8 cellular contexts compared by ENCODE assay signal in genomic region chr9:40951876-40952494, GRCh38.
A peak's percentile ranks its signal among the peaks of the same experiment; 100 is the strongest.
DNase-seq lines count a peak whose midpoint lies in the region; TF ChIP-seq lines count a peak whose summit lies in the region.
"Not testable (repeated sequence)": the region's sequence is repeated elsewhere in the genome, so short reads cannot be mapped to it uniquely, and the experiment has no call there.

No MANE protein-coding gene starts in this region.

- not testable (repeated sequence) for H3K4me1 ChIP-seq in OCI-LY7 (ENCODE audit: insufficient read depth, low read length, poor library complexity, severe bottlenecking); spleen

- not testable (repeated sequence) for H3K36me3 Mint-ChIP-seq in HFFc6 (ENCODE audit: low read depth); endothelial cell (ENCODE audit: low read depth, unreplicated experiment); neural crest cell (ENCODE audit: low read depth)

- DNase-seq in HFFc6; OCI-LY7 (ENCODE audit: low spot score); neural crest cell (ENCODE audit: low read depth, low spot score): not testable (repeated sequence)
- DNase-seq in astrocyte of the spinal cord (ENCODE audit: low read depth, low spot score) (peak; percentile 80), endothelial cell (ENCODE audit: low spot score) (peak; percentile 27), spleen (peak; percentile 73)

- not testable (repeated sequence) for H3K9me2 ChIP-seq in OCI-LY7 (ENCODE audit: insufficient read depth, low read length)

- peak; percentile 46 for TF ChIP-seq CTCF in C4-2B (conservative IDR thresholded peaks at IDR 0.05)
- 0 out of 2 replicates have a peak, but pooled peaks have one; percentile 29 for TF ChIP-seq CTCF in GM12874 (IDR thresholded peaks at IDR 0.05; ENCODE audit: insufficient read depth, low read depth, low read length)
- peak; percentile 57 for TF ChIP-seq CTCF in HFFc6 (IDR thresholded peaks at IDR 0.05)
- TF ChIP-seq CTCF in OCI-LY7 (conservative IDR thresholded peaks at IDR 0.05; ENCODE audit: low read length), result peak; percentile 54; the same call in 1 of the 2 replicates
- TF ChIP-seq CTCF in astrocyte of the spinal cord (IDR thresholded peaks at IDR 0.05; ENCODE audit: low read depth, low read length), result peak; percentile 29
- peak; percentile 53 for TF ChIP-seq CTCF in endothelial cell (IDR thresholded peaks at IDR 0.05; ENCODE audit: unreplicated experiment)
- peak; percentile 31 for TF ChIP-seq CTCF in neural crest cell (conservative IDR thresholded peaks at IDR 0.05)
- not testable (repeated sequence) for TF ChIP-seq CTCF in spleen (IDR thresholded peaks at IDR 0.05 in 8 of 11, conservative IDR thresholded peaks at IDR 0.05 in 3 of 11)

- intact Hi-C loops in OCI-LY7 (cut with micrococcal nuclease; ENCODE audit: unreplicated experiment); spleen (cut with DNase I; ENCODE audit: low total_unique reads): not testable (repeated sequence)

- not testable (repeated sequence) for H3K4me3 ChIP-seq in OCI-LY7 (ENCODE audit: low read depth, low read length, poor library complexity, severe bottlenecking); astrocyte of the spinal cord (ENCODE audit: low read depth, low read length); spleen

- H3K27ac ChIP-seq in C4-2B; OCI-LY7 (ENCODE audit: low read depth, low read length, poor library complexity, severe bottlenecking); spleen: not testable (repeated sequence)

- H3K36me3 ChIP-seq in OCI-LY7 (ENCODE audit: insufficient read depth, low read length), result not testable (repeated sequence)
- H3K36me3 ChIP-seq in spleen, result peaks cover 0 to 30% (median 12%) of the 10 kb centered on the region in 6 donors

- H3K9me3 Mint-ChIP-seq in HFFc6; endothelial cell (ENCODE audit: unreplicated experiment): not testable (repeated sequence)
- peaks cover 13% of the 10 kb centered on the region for H3K9me3 Mint-ChIP-seq in neural crest cell

- 89 to 96% (median 92%) methylated on average over 17 of the region's 17 CpGs for WGBS in spleen, 5 donors

- H3K27ac Mint-ChIP-seq in HFFc6; endothelial cell (ENCODE audit: unreplicated experiment); neural crest cell (ENCODE audit: unreplicated experiment): not testable (repeated sequence)

- not testable (repeated sequence) for H3K4me3 Mint-ChIP-seq in HFFc6; endothelial cell (ENCODE audit: unreplicated experiment); neural crest cell

- H3K27me3 ChIP-seq in spleen (replicated peaks in 1 of 7), result not testable (repeated sequence)

- in situ Hi-C loops in astrocyte of the spinal cord (cut with HindIII; ENCODE audit: low sequenced_read_pairs), result not testable (repeated sequence)

- not testable (repeated sequence) for H3K4me2 ChIP-seq in OCI-LY7 (ENCODE audit: low read length)

- not testable (repeated sequence) for H3K4me1 Mint-ChIP-seq in HFFc6 (ENCODE audit: low read depth); endothelial cell (ENCODE audit: unreplicated experiment); neural crest cell

- not testable (repeated sequence) for TF ChIP-seq POLR2A in spleen (IDR thresholded peaks at IDR 0.05)

- not testable (repeated sequence) for H3K27me3 Mint-ChIP-seq in HFFc6 (ENCODE audit: insufficient read depth); endothelial cell (ENCODE audit: unreplicated experiment); neural crest cell (ENCODE audit: low read depth)

- H2AFZ ChIP-seq in OCI-LY7 (ENCODE audit: low read length), result not testable (repeated sequence)

- not testable (repeated sequence) for H3K9me3 ChIP-seq in OCI-LY7 (ENCODE audit: low read length); spleen

- H4K20me1 ChIP-seq in OCI-LY7 (ENCODE audit: insufficient read depth, low read length), result not testable (repeated sequence)

- CTCF ChIA-PET in OCI-LY7 (lab: Charles Lee; ENCODE audit: unreplicated experiment), result not testable (repeated sequence)

- POLR2A ChIA-PET in OCI-LY7 (lab: Charles Lee), result not testable (repeated sequence)

- not testable (repeated sequence) for BruUV-seq in OCI-LY7 (replicated peaks; lab: Mats Ljungman, UMichigan)

- not testable (repeated sequence) for H3K79me2 ChIP-seq in OCI-LY7 (ENCODE audit: insufficient read depth, low read depth, low read length)
